In genomic region chr1:156241311-156241811, GRCh38 we compare ENCODE assay signal across 8 cellular contexts. TPM values are rescaled to one million over a fixed set of nuclear protein-coding genes. Genes with fewer than 3 reads are reported as not detected.
A peak's percentile ranks its signal among the peaks of the same experiment; 100 is the strongest.
DNase-seq lines count a peak whose midpoint lies in the region; ATAC-seq, FAIRE-seq and TF ChIP-seq lines count a peak whose summit lies in the region.
"Had no signal": no experiment of that assay in that cellular context is flagged by ENCODE, and none has a peak within 500 bp of the region (broad histone marks: within the 10 kb centered on the region; RNA-seq: fewer than 3 reads in every experiment).

No MANE protein-coding gene starts in this region.

- peak overlapping the region; percentile 38 for H3K4me2 ChIP-seq in PC-3 (ENCODE audit: low read length)

- BruUV-seq in PC-3 (replicated peaks; lab: Mats Ljungman, UMichigan): no TSS peak
- BruUV-seq in A673 (replicated peaks; lab: Mats Ljungman, UMichigan): no TSS peak

- POLR2A ChIA-PET in PC-3 (lab: Charles Lee; ENCODE audit: unreplicated experiment): interaction anchor here (0.5 kb wide), 1 partner anchor 103 kb away, joined by 3 read pairs; no protein-coding TSS in a partner anchor
- POLR2A ChIA-PET in A673 (lab: Charles Lee; ENCODE audit: low non-redundant PET): no interaction called here

- H3F3A ChIP-seq in PC-3 (ENCODE audit: low read length, unreplicated experiment): no peaks in the 10 kb centered on the region

- peaks cover 16% of the 10 kb centered on the region for H3K36me3 ChIP-seq in PC-3 (ENCODE audit: low read depth, low read length)
- peaks cover 7% of the 10 kb centered on the region for H3K36me3 ChIP-seq in A673 (ENCODE audit: insufficient read depth, low read length, poor library complexity, severe bottlenecking)

- no peaks in the 10 kb centered on the region for H4K20me1 ChIP-seq in PC-3 (ENCODE audit: low read length)

- H3K4me3 ChIP-seq in PC-3 (ENCODE audit: low read length) (no peak overlapping the region), A673 (ENCODE audit: low read depth, low read length, poor library complexity, severe bottlenecking) (no peak overlapping the region)

- intact Hi-C loops in PC-3 (cut with micrococcal nuclease) (no loop called here), head of caudate nucleus (cut with DNase I) (no loop called here), A673 (cut with micrococcal nuclease; ENCODE audit: unreplicated experiment) (no loop called here)

- H3K9ac ChIP-seq in PC-3 (ENCODE audit: low read length): no peak overlapping the region

- no peaks in the 10 kb centered on the region for H3K9me3 ChIP-seq in PC-3 (ENCODE audit: low read length)
- no peaks in the 10 kb centered on the region for H3K9me3 ChIP-seq in A673 (ENCODE audit: low read depth, low read length, poor library complexity, severe bottlenecking)

- FAIRE-seq in GM19239 (lab: Jason Lieb, UNC): no peak
- FAIRE-seq: TTC549 had no signal

- peak; percentile 72 for DNase-seq in ELR (ENCODE audit: low read depth)
- peak; percentile 85 for DNase-seq in PC-3
- DNase-seq in head of caudate nucleus: peak in 35 of 42 donors; percentile 22 to 89 (median 60)
- DNase-seq in A673 (ENCODE audit: low spot score): no peak
- DNase-seq in GM19239 (ENCODE audit: insufficient read length, low spot score): no peak
- DNase-seq: NK-92 treated with Interleukin-12 subunit alpha and Interleukin-12 subunit beta, amount 100 ng/mL, for 24 hours had no signal

- TF ChIP-seq CTCF in PC-3 (conservative IDR thresholded peaks at IDR 0.05; ENCODE audit: low read depth, low read length): no peak
- no peak for TF ChIP-seq CTCF in A673 (conservative IDR thresholded peaks at IDR 0.05; ENCODE audit: low read depth, low read length)

- ATAC-seq in PC-3 (peak; percentile 81), HG03045 (IDR thresholded peaks at IDR 0.05; ENCODE audit: unreplicated experiment) (no peak)

- H3K27me3 ChIP-seq in PC-3 (ENCODE audit: low read length) (no peaks in the 10 kb centered on the region), A673 (replicated peaks; ENCODE audit: insufficient read depth, low read depth, low read length, poor library complexity) (no peaks in the 10 kb centered on the region)

- H3K9me2 ChIP-seq in PC-3 (replicated peaks; ENCODE audit: low read length): no peaks in the 10 kb centered on the region

- H2AFZ ChIP-seq in PC-3 (ENCODE audit: low read length): no peak overlapping the region

- H3K27ac ChIP-seq in PC-3 (ENCODE audit: low read length): 0 out of 2 replicates have a peak overlapping the region, but pooled peaks have one; percentile 0
- H3K27ac ChIP-seq in A673 (ENCODE audit: low read depth, low read length, poor library complexity, severe bottlenecking): no peak overlapping the region

- H3K79me2 ChIP-seq in PC-3 (ENCODE audit: low read length): no peaks in the 10 kb centered on the region

- H3K4me1 ChIP-seq in PC-3 (ENCODE audit: insufficient read depth, low read length): peaks cover 15% of the 10 kb centered on the region
- peaks cover 6% of the 10 kb centered on the region for H3K4me1 ChIP-seq in A673 (ENCODE audit: insufficient read depth, low read length, poor library complexity, severe bottlenecking)

- CTCF ChIA-PET in PC-3 (lab: Charles Lee) (interaction anchor here (0.6 kb wide), 1 partner anchor 118 kb away, joined by 3 read pairs; no protein-coding TSS in a partner anchor), A673 (lab: Charles Lee) (no interaction called here)

RNA-seq across cellular contexts. Expression of gene BGLAP, which starts 0.6 kb away (rescaled TPM):
- 0.35 and 2.5 TPM in 2 replicates for total RNA-seq in PC-3 (2014; rRNA removed)
- total RNA-seq in A673 (2021): 2.4 and 2.8 TPM in 2 replicates

RNA-seq across cellular contexts. Expression of gene PAQR6, which starts 6.5 kb away (rescaled TPM):
- total RNA-seq in PC-3 (2014; rRNA removed) (6.6 and 7.2 TPM in 2 replicates), A673 (2021) (4.1 and 5.4 TPM in 2 replicates)

RNA-seq across cellular contexts. Expression of gene PMF1, which starts 28.6 kb away (rescaled TPM):
- total RNA-seq in PC-3 (2014; rRNA removed) (131 and 163 TPM in 2 replicates), A673 (2021) (89.6 and 96.6 TPM in 2 replicates)

RNA-seq across cellular contexts. Expression of gene SMG5, which starts 41.3 kb away (rescaled TPM):
- total RNA-seq in PC-3 (2014; rRNA removed) (126 and 130 TPM in 2 replicates), A673 (2021) (107 and 129 TPM in 2 replicates)

RNA-seq across cellular contexts. Expression of gene TMEM79, which starts 42.8 kb away (rescaled TPM):
- total RNA-seq in PC-3 (2014; rRNA removed): 8.1 and 11.2 TPM in 2 replicates
- total RNA-seq in A673 (2021): 7.0 and 9.1 TPM in 2 replicates

Comparison
In these comparisons a context has a peak if more than half of its experiments do, and no peak if none do; other contexts are left out.
1. DNase-seq: peak in ELR (single experiment), PC-3 (single experiment) and head of caudate nucleus (35 of 42); none in A673 (single experiment) and GM19239 (single experiment).